Comparison of ENCODE assay signal across 22 cellular contexts in genomic region chr5:16061163-16061562, GRCh38.
"Had no signal": no experiment of that assay in that cellular context is flagged by ENCODE, and none has a peak within 500 bp of the region (broad histone marks: within the 10 kb centered on the region; RNA-seq: fewer than 3 reads in every experiment).

No MANE protein-coding gene starts in this region.

- H3K27ac ChIP-seq: adrenal gland had no signal

- H3K4me1 Mint-ChIP-seq: activated naive CD8-positive, alpha-beta T cell treated with anti-CD3 and anti-CD28 coated beads, Interleukin-2, amount 10 ng/mL, durations not matched to agents 7 days and 5 days had no signal

- H3K4me3 Mint-ChIP-seq: activated CD8-positive, alpha-beta T cell treated with anti-CD3 and anti-CD28 coated beads, Interleukin-2, amount 10 ng/mL, durations not matched to agents 7 days and 5 days; activated naive CD8-positive, alpha-beta T cell treated with anti-CD3 and anti-CD28 coated beads, Interleukin-2, amount 10 ng/mL, durations not matched to agents 7 days and 5 days; T-helper 1 cell treated with Interleukin-12 subunit alpha and Interleukin-12 subunit beta and Interleukin-4 antibody, amounts not matched to agents 30 μg/mL and 1 μg/mL, for 36 hours had no signal

- DNase-seq: activated CD4-positive, alpha-beta T cell treated with anti-CD3 and anti-CD28 coated beads for 48 hours; activated CD4-positive, alpha-beta T cell treated with anti-CD3 and anti-CD28 coated beads, Interleukin-2, amount 50 U/mL, for 4 hours; activated CD4-positive, CD25-positive, alpha-beta regulatory T cell treated with anti-CD3 and anti-CD28 coated beads, Interleukin-2, amount 50 U/mL, for 72 hours; activated CD8-positive, alpha-beta memory T cell treated with anti-CD3 and anti-CD28 coated beads, Interleukin-2, amount 50 U/mL, for 48 hours; activated CD8-positive, alpha-beta T cell treated with anti-CD3 and anti-CD28 coated beads, Interleukin-2, amount 10 ng/mL, durations not matched to agents 7 days and 5 days; activated naive CD4-positive, alpha-beta T cell treated with anti-CD3 and anti-CD28 coated beads, Interleukin-2, amount 50 U/mL, for 16 hours; activated naive CD8-positive, alpha-beta T cell treated with anti-CD3 and anti-CD28 coated beads, Interleukin-2, amount 10 ng/mL, durations not matched to agents 7 days and 5 days; activated T-cell treated with anti-CD3 and anti-CD28 coated beads, Interleukin-2, amount 50 U/mL, for 1 hour; adrenal gland; anterior cingulate cortex; central memory CD4-positive, alpha-beta T cell; MM.1S; NCI-H1105; NCI-H1436; NCI-H1694 treated with DMSO at 0.1 percent for 48 hours; NCI-H2029 treated with DMSO at 0.1 percent for 48 hours; NCI-H2171 treated with DMSO at 0.1 percent for 48 hours; NCI-H446; NCI-H524; PC-3; SHP77 treated with DMSO at 0.1 percent for 48 hours had no signal

- H3K36me3 Mint-ChIP-seq: activated naive CD8-positive, alpha-beta T cell treated with anti-CD3 and anti-CD28 coated beads, Interleukin-2, amount 10 ng/mL, durations not matched to agents 7 days and 5 days had no signal

- H3K9me3 ChIP-seq: adrenal gland had no signal

- H3K27me3 ChIP-seq: adrenal gland had no signal

- H3K4me1 ChIP-seq: adrenal gland had no signal

- H3K36me3 ChIP-seq: adrenal gland had no signal

- H3K27me3 Mint-ChIP-seq: activated naive CD8-positive, alpha-beta T cell treated with anti-CD3 and anti-CD28 coated beads, Interleukin-2, amount 10 ng/mL, durations not matched to agents 7 days and 5 days had no signal

- H3K4me3 ChIP-seq: adrenal gland had no signal

- ATAC-seq: activated CD8-positive, alpha-beta T cell treated with anti-CD3 and anti-CD28 coated beads, Interleukin-2, amount 10 ng/mL, durations not matched to agents 7 days and 5 days; PC-3 had no signal

- H3K27ac Mint-ChIP-seq: activated CD8-positive, alpha-beta T cell treated with anti-CD3 and anti-CD28 coated beads, Interleukin-2, amount 10 ng/mL, durations not matched to agents 7 days and 5 days; activated naive CD8-positive, alpha-beta T cell treated with anti-CD3 and anti-CD28 coated beads, Interleukin-2, amount 10 ng/mL, durations not matched to agents 7 days and 5 days; T-helper 1 cell treated with Interleukin-12 subunit alpha and Interleukin-12 subunit beta and Interleukin-4 antibody, amounts not matched to agents 30 μg/mL and 1 μg/mL, for 36 hours had no signal
